ENCODE assay signal across 1 cellular context in the genomic region with DNA sequence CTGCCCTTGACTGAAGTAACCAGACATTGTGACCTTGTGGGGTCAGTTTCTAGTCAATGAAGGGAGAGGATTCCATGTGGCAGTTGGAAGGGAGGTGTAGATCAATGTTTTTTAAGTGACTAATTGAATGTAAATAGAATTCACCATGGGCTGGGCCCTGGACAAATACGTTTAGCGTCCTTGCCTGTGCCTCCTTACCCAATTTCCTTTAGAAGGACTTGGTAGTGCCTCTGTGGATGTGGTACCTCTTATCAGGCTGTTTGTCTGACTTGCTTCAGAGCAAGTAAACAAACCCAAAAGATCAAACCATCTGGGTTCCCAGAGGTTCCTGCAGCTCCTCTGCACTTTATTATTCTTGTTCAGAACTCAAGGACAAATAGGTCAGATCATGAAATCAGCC.
TF ChIP-seq lines count a peak whose summit lies in the region.

No MANE protein-coding gene starts in this region.

TF ChIP-seq in HepG2, 621 proteins besides CTCF, POLR2A, EP300 and RAD21 (continued from another document and continues in another):
- TF ChIP-seq, protein P1, sequence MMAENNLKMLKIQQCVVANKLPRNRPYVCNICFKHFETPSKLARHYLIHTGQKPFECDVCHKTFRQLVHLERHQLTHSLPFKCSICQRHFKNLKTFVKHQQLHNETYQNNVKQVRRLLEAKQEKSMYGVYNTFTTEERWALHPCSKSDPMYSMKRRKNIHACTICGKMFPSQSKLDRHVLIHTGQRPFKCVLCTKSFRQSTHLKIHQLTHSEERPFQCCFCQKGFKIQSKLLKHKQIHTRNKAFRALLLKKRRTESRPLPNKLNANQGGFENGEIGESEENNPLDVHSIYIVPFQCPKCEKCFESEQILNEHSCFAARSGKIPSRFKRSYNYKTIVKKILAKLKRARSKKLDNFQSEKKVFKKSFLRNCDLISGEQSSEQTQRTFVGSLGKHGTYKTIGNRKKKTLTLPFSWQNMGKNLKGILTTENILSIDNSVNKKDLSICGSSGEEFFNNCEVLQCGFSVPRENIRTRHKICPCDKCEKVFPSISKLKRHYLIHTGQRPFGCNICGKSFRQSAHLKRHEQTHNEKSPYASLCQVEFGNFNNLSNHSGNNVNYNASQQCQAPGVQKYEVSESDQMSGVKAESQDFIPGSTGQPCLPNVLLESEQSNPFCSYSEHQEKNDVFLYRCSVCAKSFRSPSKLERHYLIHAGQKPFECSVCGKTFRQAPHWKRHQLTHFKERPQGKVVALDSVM (CRISPR knock-in tag; IDR thresholded peaks at IDR 0.05): no peak
- no peak for TF ChIP-seq NCOA5 (CRISPR knock-in tag; IDR thresholded peaks at IDR 0.05)
- TF ChIP-seq ZNF326 (CRISPR knock-in tag; IDR thresholded peaks at IDR 0.05; ENCODE audit: borderline replicate concordance): no peak
- TF ChIP-seq ATF2 (CRISPR knock-in tag; IDR thresholded peaks at IDR 0.05): no peak
- 0 out of 2 replicates have a peak, but pooled peaks have one; percentile 6 for TF ChIP-seq ZNF629 (CRISPR knock-in tag; conservative IDR thresholded peaks at IDR 0.05)
- TF ChIP-seq, protein P2, sequence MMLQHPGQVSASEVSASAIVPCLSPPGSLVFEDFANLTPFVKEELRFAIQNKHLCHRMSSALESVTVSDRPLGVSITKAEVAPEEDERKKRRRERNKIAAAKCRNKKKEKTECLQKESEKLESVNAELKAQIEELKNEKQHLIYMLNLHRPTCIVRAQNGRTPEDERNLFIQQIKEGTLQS (CRISPR knock-in tag; IDR thresholded peaks at IDR 0.05): no peak
- no peak for TF ChIP-seq KLF15 (CRISPR knock-in tag; IDR thresholded peaks at IDR 0.05; ENCODE audit: borderline replicate concordance)
- no peak for TF ChIP-seq ZNF180 (CRISPR knock-in tag; IDR thresholded peaks at IDR 0.05; ENCODE audit: borderline replicate concordance, low read depth)
- TF ChIP-seq, protein P3, sequence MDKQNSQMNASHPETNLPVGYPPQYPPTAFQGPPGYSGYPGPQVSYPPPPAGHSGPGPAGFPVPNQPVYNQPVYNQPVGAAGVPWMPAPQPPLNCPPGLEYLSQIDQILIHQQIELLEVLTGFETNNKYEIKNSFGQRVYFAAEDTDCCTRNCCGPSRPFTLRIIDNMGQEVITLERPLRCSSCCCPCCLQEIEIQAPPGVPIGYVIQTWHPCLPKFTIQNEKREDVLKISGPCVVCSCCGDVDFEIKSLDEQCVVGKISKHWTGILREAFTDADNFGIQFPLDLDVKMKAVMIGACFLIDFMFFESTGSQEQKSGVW (CRISPR knock-in tag; IDR thresholded peaks at IDR 0.05; ENCODE audit: borderline replicate concordance): no peak
- no peak for TF ChIP-seq ATRX (CRISPR knock-in tag; IDR thresholded peaks at IDR 0.05; ENCODE audit: borderline replicate concordance)
- no peak for TF ChIP-seq ATF5 (CRISPR knock-in tag; IDR thresholded peaks at IDR 0.05; ENCODE audit: low read depth)
- TF ChIP-seq ZNF841 (CRISPR knock-in tag; IDR thresholded peaks at IDR 0.05; ENCODE audit: borderline replicate concordance): no peak
- TF ChIP-seq, protein P4, sequence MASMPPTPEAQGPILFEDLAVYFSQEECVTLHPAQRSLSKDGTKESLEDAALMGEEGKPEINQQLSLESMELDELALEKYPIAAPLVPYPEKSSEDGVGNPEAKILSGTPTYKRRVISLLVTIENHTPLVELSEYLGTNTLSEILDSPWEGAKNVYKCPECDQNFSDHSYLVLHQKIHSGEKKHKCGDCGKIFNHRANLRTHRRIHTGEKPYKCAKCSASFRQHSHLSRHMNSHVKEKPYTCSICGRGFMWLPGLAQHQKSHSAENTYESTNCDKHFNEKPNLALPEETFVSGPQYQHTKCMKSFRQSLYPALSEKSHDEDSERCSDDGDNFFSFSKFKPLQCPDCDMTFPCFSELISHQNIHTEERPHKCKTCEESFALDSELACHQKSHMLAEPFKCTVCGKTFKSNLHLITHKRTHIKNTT (CRISPR knock-in tag; IDR thresholded peaks at IDR 0.05): no peak
- no peak; the same call in 1 of the 2 replicates for TF ChIP-seq RFXAP (CRISPR knock-in tag; IDR thresholded peaks at IDR 0.05; ENCODE audit: borderline replicate concordance)
- no peak for TF ChIP-seq GLI4 (CRISPR knock-in tag; IDR thresholded peaks at IDR 0.05; ENCODE audit: borderline replicate concordance)
- no peak for TF ChIP-seq ZNF225 (CRISPR knock-in tag; IDR thresholded peaks at IDR 0.05)
- no peak for TF ChIP-seq ZNF446 (CRISPR knock-in tag; IDR thresholded peaks at IDR 0.05)
- TF ChIP-seq ZNF703 (CRISPR knock-in tag; IDR thresholded peaks at IDR 0.05; ENCODE audit: borderline replicate concordance): no peak
- TF ChIP-seq RERE (CRISPR knock-in tag; IDR thresholded peaks at IDR 0.05; ENCODE audit: low read depth): peak; percentile 60; the same call in 1 of the 2 replicates
- TF ChIP-seq, protein P5, sequence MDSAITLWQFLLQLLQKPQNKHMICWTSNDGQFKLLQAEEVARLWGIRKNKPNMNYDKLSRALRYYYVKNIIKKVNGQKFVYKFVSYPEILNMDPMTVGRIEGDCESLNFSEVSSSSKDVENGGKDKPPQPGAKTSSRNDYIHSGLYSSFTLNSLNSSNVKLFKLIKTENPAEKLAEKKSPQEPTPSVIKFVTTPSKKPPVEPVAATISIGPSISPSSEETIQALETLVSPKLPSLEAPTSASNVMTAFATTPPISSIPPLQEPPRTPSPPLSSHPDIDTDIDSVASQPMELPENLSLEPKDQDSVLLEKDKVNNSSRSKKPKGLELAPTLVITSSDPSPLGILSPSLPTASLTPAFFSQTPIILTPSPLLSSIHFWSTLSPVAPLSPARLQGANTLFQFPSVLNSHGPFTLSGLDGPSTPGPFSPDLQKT (CRISPR knock-in tag; IDR thresholded peaks at IDR 0.05; ENCODE audit: borderline replicate concordance): no peak
- peak; percentile 88 for TF ChIP-seq FOXO1 (CRISPR knock-in tag; IDR thresholded peaks at IDR 0.05)
- TF ChIP-seq ZSCAN25 (CRISPR knock-in tag; IDR thresholded peaks at IDR 0.05): no peak
- no peak for TF ChIP-seq ZSCAN22 (CRISPR knock-in tag; IDR thresholded peaks at IDR 0.05)
- TF ChIP-seq, protein P6, sequence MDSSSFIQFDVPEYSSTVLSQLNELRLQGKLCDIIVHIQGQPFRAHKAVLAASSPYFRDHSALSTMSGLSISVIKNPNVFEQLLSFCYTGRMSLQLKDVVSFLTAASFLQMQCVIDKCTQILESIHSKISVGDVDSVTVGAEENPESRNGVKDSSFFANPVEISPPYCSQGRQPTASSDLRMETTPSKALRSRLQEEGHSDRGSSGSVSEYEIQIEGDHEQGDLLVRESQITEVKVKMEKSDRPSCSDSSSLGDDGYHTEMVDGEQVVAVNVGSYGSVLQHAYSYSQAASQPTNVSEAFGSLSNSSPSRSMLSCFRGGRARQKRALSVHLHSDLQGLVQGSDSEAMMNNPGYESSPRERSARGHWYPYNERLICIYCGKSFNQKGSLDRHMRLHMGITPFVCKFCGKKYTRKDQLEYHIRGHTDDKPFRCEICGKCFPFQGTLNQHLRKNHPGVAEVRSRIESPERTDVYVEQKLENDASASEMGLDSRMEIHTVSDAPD (CRISPR knock-in tag; IDR thresholded peaks at IDR 0.05): no peak
- TF ChIP-seq, protein P7, sequence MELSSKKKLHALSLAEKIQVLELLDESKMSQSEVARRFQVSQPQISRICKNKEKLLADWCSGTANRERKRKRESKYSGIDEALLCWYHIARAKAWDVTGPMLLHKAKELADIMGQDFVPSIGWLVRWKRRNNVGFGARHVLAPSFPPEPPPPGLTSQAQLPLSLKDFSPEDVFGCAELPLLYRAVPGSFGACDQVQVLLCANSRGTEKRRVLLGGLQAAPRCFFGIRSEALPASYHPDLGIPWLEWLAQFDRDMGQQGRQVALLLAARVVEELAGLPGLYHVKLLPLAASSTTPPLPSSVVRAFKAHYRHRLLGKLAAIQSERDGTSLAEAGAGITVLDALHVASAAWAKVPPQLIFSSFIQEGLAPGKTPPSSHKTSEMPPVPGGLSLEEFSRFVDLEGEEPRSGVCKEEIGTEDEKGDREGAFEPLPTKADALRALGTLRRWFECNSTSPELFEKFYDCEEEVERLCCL (CRISPR knock-in tag; IDR thresholded peaks at IDR 0.05; ENCODE audit: borderline replicate concordance): no peak
- no peak for TF ChIP-seq SAFB2 (CRISPR knock-in tag; IDR thresholded peaks at IDR 0.05; ENCODE audit: borderline replicate concordance, low read depth)
- no peak for TF ChIP-seq ZNF552 (CRISPR knock-in tag; IDR thresholded peaks at IDR 0.05; ENCODE audit: borderline replicate concordance)
- TF ChIP-seq FOSL2 (CRISPR knock-in tag; IDR thresholded peaks at IDR 0.05): peak; percentile 91
- TF ChIP-seq RXRA (CRISPR knock-in tag; IDR thresholded peaks at IDR 0.05): no peak; the same call in 1 of the 2 replicates
- TF ChIP-seq ZNF512B (CRISPR knock-in tag; IDR thresholded peaks at IDR 0.05; ENCODE audit: borderline replicate concordance): no peak
- TF ChIP-seq, protein P8, sequence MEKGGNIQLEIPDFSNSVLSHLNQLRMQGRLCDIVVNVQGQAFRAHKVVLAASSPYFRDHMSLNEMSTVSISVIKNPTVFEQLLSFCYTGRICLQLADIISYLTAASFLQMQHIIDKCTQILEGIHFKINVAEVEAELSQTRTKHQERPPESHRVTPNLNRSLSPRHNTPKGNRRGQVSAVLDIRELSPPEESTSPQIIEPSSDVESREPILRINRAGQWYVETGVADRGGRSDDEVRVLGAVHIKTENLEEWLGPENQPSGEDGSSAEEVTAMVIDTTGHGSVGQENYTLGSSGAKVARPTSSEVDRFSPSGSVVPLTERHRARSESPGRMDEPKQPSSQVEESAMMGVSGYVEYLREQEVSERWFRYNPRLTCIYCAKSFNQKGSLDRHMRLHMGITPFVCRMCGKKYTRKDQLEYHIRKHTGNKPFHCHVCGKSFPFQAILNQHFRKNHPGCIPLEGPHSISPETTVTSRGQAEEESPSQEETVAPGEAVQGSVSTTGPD (CRISPR knock-in tag; IDR thresholded peaks at IDR 0.05): no peak
- no peak for TF ChIP-seq SRSF1 (optimal IDR thresholded peaks at IDR 0.05; ENCODE audit: low read depth, low read length)
- no peak for TF ChIP-seq ZNF367 (CRISPR knock-in tag; IDR thresholded peaks at IDR 0.05; ENCODE audit: borderline replicate concordance)
- no peak for TF ChIP-seq ZNF570 (CRISPR knock-in tag; IDR thresholded peaks at IDR 0.05; ENCODE audit: borderline replicate concordance)
- TF ChIP-seq ZFP36L1 (CRISPR knock-in tag; IDR thresholded peaks at IDR 0.05): no peak
- no peak for TF ChIP-seq HHEX (CRISPR knock-in tag; IDR thresholded peaks at IDR 0.05)
- TF ChIP-seq MXD4 (CRISPR knock-in tag; IDR thresholded peaks at IDR 0.05): no peak
